ENCODE assay signal across 20 cellular contexts in the genomic region with DNA sequence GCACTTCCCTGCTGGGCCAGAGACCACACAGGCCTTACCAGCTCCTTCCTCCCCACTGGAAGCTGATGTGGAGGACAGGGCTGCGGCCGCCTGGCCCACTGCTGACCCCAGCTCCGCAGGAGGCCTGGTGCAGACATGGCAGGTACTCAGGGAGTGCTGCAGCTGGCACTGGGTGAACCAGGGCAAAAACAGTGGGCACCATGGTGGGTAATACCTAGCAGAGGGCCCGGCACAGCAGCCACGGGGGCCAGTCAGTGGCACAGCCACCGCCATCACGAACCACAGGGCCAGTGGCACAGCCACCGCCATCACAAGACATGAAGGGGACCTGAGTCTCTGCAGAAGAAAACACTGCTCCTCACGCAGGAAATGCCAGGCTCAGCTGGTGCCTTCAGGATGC.
DNase-seq lines count a peak whose midpoint lies in the region; ATAC-seq and TF ChIP-seq lines count a peak whose summit lies in the region.
"Had no signal": no experiment of that assay in that cellular context is flagged by ENCODE, and none has a peak within 500 bp of the region (broad histone marks: within the 10 kb centered on the region; RNA-seq: fewer than 3 reads in every experiment).

No MANE protein-coding gene starts in this region.

- H3K9me2 ChIP-seq in hepatocyte (replicated peaks; ENCODE audit: insufficient read depth) = no peaks in the 10 kb centered on the region

- H3K27me3 ChIP-seq in hepatocyte = no peaks in the 10 kb centered on the region
- H3K27me3 ChIP-seq in osteoblast (ENCODE audit: insufficient read depth, low read length) = no peaks in the 10 kb centered on the region
- H3K27me3 ChIP-seq: SJCRH30 had no signal

- peak; percentile 45 for DNase-seq in activated effector memory CD4-positive, alpha-beta T cell treated with anti-CD3 and anti-CD28 coated beads, Interleukin-2, amount 50 U/mL, for 16 hours
- DNase-seq in activated effector memory CD4-positive, alpha-beta T cell treated with Interleukin-2 at 50 U/mL for 16 hours = no peak
- DNase-seq in hepatocyte (ENCODE audit: low spot score) = no peak
- peak; percentile 4 for DNase-seq in osteoblast (ENCODE audit: insufficient read length, low spot score, missing footprints)
- no peak for DNase-seq in glomerular visceral epithelial cell (ENCODE audit: extremely low spot score)
- no peak for DNase-seq in ureter (ENCODE audit: low spot score)
- DNase-seq: DND-41, KG1, NCI-H1048, NCI-H1417 treated with DMSO at 0.1 percent for 48 hours, NCI-H1694 treated with DMSO at 0.1 percent for 48 hours, NCI-H2081, NCI-H2227 treated with DMSO at 0.1 percent for 48 hours, NCI-H526 treated with DMSO at 0.1 percent for 48 hours, PC-9, SJCRH30 had no signal

- H3K27ac ChIP-seq in hepatocyte = peak overlapping the region; percentile 45
- H3K27ac ChIP-seq in osteoblast (ENCODE audit: low read depth, low read length) = no peak overlapping the region
- H3K27ac ChIP-seq: 22Rv1, PC-9, SJCRH30 had no signal

- no peaks in the 10 kb centered on the region for H4K20me1 ChIP-seq in hepatocyte (ENCODE audit: insufficient read depth, poor library complexity, severe bottlenecking)
- no peaks in the 10 kb centered on the region for H4K20me1 ChIP-seq in osteoblast (ENCODE audit: insufficient read depth, low read length)

- no peak for TF ChIP-seq CTCF in hepatocyte (IDR thresholded peaks at IDR 0.05; ENCODE audit: poor library complexity)
- TF ChIP-seq CTCF in osteoblast (IDR thresholded peaks at IDR 0.05; ENCODE audit: extremely low read depth, low read depth, low read length) = no peak

- 95% methylated on average over 9 of the region's 9 CpGs for WGBS in hepatocyte (ENCODE audit: low lambda C conversion rate, missing lambda C conversion rate)

- no peak for ATAC-seq in HG03457 (IDR thresholded peaks at IDR 0.05; ENCODE audit: unreplicated experiment)
- ATAC-seq in HG02588 (IDR thresholded peaks at IDR 0.05; ENCODE audit: unreplicated experiment) = no peak
- ATAC-seq: Right ventricle myocardium inferior had no signal

- H3K79me2 ChIP-seq in hepatocyte (no peaks in the 10 kb centered on the region), osteoblast (ENCODE audit: insufficient read depth, low read length) (no peaks in the 10 kb centered on the region)

- H3K9me3 ChIP-seq in hepatocyte (ENCODE audit: low read depth) = no peaks in the 10 kb centered on the region
- H3K9me3 ChIP-seq in osteoblast (ENCODE audit: low read depth, low read length) = no peaks in the 10 kb centered on the region
- H3K9me3 ChIP-seq: SJCRH30 had no signal

- no peak overlapping the region for H3K4me3 ChIP-seq in hepatocyte
- H3K4me3 ChIP-seq in osteoblast (ENCODE audit: insufficient read depth, low read length) = no peak overlapping the region
- H3K4me3 ChIP-seq: PC-9, SJCRH30 had no signal

- H3K36me3 ChIP-seq in hepatocyte (replicated peaks; ENCODE audit: insufficient read depth, low read depth) = no peaks in the 10 kb centered on the region
- H3K36me3 ChIP-seq in osteoblast (ENCODE audit: insufficient read depth, low read length) = no peaks in the 10 kb centered on the region
- H3K36me3 ChIP-seq: SJCRH30 had no signal

- no peak overlapping the region for H2AFZ ChIP-seq in hepatocyte
- H2AFZ ChIP-seq in osteoblast (ENCODE audit: low read length) = no peak overlapping the region
- H2AFZ ChIP-seq: PC-9 had no signal

- H3K4me2 ChIP-seq in hepatocyte = peak overlapping the region; percentile 51
- no peak overlapping the region for H3K4me2 ChIP-seq in osteoblast (ENCODE audit: insufficient read depth, low read length)
- H3K4me2 ChIP-seq: PC-9 had no signal

- peaks cover 50% of the 10 kb centered on the region for H3K4me1 ChIP-seq in hepatocyte (ENCODE audit: insufficient read depth)
- no peaks in the 10 kb centered on the region for H3K4me1 ChIP-seq in osteoblast (ENCODE audit: insufficient read depth, low read length)
- H3K4me1 ChIP-seq: SJCRH30 had no signal

Comparison
In these comparisons a context has a peak if more than half of its experiments do, and no peak if none do; other contexts are left out.
1. DNase-seq: peak in activated effector memory CD4-positive, alpha-beta T cell treated with anti-CD3 and anti-CD28 coated beads, Interleukin-2, amount 50 U/mL, for 16 hours (single experiment) and osteoblast (single experiment); none in activated effector memory CD4-positive, alpha-beta T cell treated with Interleukin-2 at 50 U/mL for 16 hours (single experiment), hepatocyte (single experiment), glomerular visceral epithelial cell (single experiment) and ureter (single experiment).